8 cellular contexts compared by ENCODE assay signal in genomic region chr17:75205793-75206163, GRCh38. TPM values are rescaled to one million over a fixed set of nuclear protein-coding genes. Genes with fewer than 3 reads are reported as not detected.
DNase-seq lines count a peak whose midpoint lies in the region; ATAC-seq and TF ChIP-seq lines count a peak whose summit lies in the region.

No MANE protein-coding gene starts in this region.

- peaks cover 18% of the 10 kb centered on the region for H3K4me1 ChIP-seq in SJSA1 (replicated peaks)

- H3K4me3 ChIP-seq in SJSA1 = peak overlapping the region; percentile 74
- peak overlapping the region; percentile 84 for H3K4me3 ChIP-seq in fibroblast of pulmonary artery (replicated peaks; ENCODE audit: low read depth, low read length)
- H3K4me3 ChIP-seq in skin epidermis = peak overlapping the region; percentile 63 to 94 (median 68)

- H3K27ac ChIP-seq in SJSA1 (peak overlapping the region; percentile 95), skin epidermis (peak overlapping the region; percentile 76 to 99 (median 97))

- DNase-seq in SJSA1 (ENCODE audit: low read depth in 1 of 2, low spot score in 2 of 2) (no peak), fibroblast of pulmonary artery (ENCODE audit: low read depth) (no peak), activated gamma-delta T cell (lab: John Stamatoyannopoulos, UW) (no peak), GDM1 (lab: John Stamatoyannopoulos, UW) (no peak), NCI-H82 treated with DMSO at 0.1 percent for 48 hours (lab: John Stamatoyannopoulos, UW; ENCODE audit: unreplicated experiment) (no peak)
- no peak for DNase-seq in stimulated activated CD8-positive, alpha-beta memory T cell treated with anti-CD3 and anti-CD28 coated beads, Interleukin-4, amount 100 ng/mL, for 48 hours

- H3K9me3 ChIP-seq in SJSA1 (replicated peaks) = no peaks in the 10 kb centered on the region

- H3K36me3 ChIP-seq in SJSA1 = peaks cover 38% of the 10 kb centered on the region

- TF ChIP-seq CTCF in fibroblast of pulmonary artery (IDR thresholded peaks at IDR 0.05; ENCODE audit: low read length, missing control alignments) = no peak

- ATAC-seq in GM19467 (IDR thresholded peaks at IDR 0.05; ENCODE audit: unreplicated experiment) = peak; percentile 13

- no peaks in the 10 kb centered on the region for H3K27me3 ChIP-seq in SJSA1 (replicated peaks)

RNA-seq across cellular contexts. Expression of gene NUP85, which starts 0.3 kb away (rescaled TPM):
- 75.1 and 110 TPM in 2 replicates for total RNA-seq in SJSA1 (2014; rRNA removed; shearing (Covaris generic))

RNA-seq across cellular contexts. Expression of gene SUMO2, which starts 23.0 kb away (rescaled TPM):
- 177 and 212 TPM in 2 replicates for total RNA-seq in SJSA1 (2014; rRNA removed; shearing (Covaris generic))

RNA-seq across cellular contexts. Expression of gene JPT1, which starts 51.5 kb away (rescaled TPM):
- total RNA-seq in SJSA1 (2014; rRNA removed; shearing (Covaris generic)) = 340 and 870 TPM in 2 replicates

RNA-seq across cellular contexts. Expression of gene GGA3, which starts 55.6 kb away (rescaled TPM):
- total RNA-seq in SJSA1 (2014; rRNA removed; shearing (Covaris generic)) = 13.1 and 13.8 TPM in 2 replicates

RNA-seq across cellular contexts. Expression of gene MRPS7, which starts 55.9 kb away (rescaled TPM):
- 91.5 and 113 TPM in 2 replicates for total RNA-seq in SJSA1 (2014; rRNA removed; shearing (Covaris generic))
